In genomic region chr16:72876221-72876620, GRCh38 we compare ENCODE assay signal across 9 cellular contexts.
DNase-seq lines count a peak whose midpoint lies in the region; ATAC-seq and TF ChIP-seq lines count a peak whose summit lies in the region.
"Had no signal": no experiment of that assay in that cellular context is flagged by ENCODE, and none has a peak within 500 bp of the region (broad histone marks: within the 10 kb centered on the region; RNA-seq: fewer than 3 reads in every experiment).

No MANE protein-coding gene starts in this region.

- peak overlapping the region; percentile 17 for H3K27ac ChIP-seq in A673 (ENCODE audit: low read depth, low read length, poor library complexity, severe bottlenecking)

- no peaks in the 10 kb centered on the region for H3K9me3 ChIP-seq in A673 (ENCODE audit: low read depth, low read length, poor library complexity, severe bottlenecking)

- H3K27me3 Mint-ChIP-seq in activated CD4-positive, alpha-beta memory T cell treated with anti-CD3 and anti-CD28 coated beads for 36 hours: peaks cover 12% of the 10 kb centered on the region
- H3K27me3 Mint-ChIP-seq: naive B cell had no signal

- H3K4me1 ChIP-seq in A673 (ENCODE audit: insufficient read depth, low read length, poor library complexity, severe bottlenecking): peaks cover 50% of the 10 kb centered on the region

- no peak overlapping the region for H3K27ac Mint-ChIP-seq in activated CD4-positive, alpha-beta memory T cell treated with anti-CD3 and anti-CD28 coated beads for 36 hours

- H3K36me3 ChIP-seq in A673 (ENCODE audit: insufficient read depth, low read length, poor library complexity, severe bottlenecking): no peaks in the 10 kb centered on the region

- no peak overlapping the region for H3K4me3 Mint-ChIP-seq in activated CD4-positive, alpha-beta memory T cell treated with anti-CD3 and anti-CD28 coated beads for 36 hours
- H3K4me3 Mint-ChIP-seq: naive B cell had no signal

- H3K4me3 ChIP-seq in A673 (ENCODE audit: low read depth, low read length, poor library complexity, severe bottlenecking): no peak overlapping the region

- CTCF ChIA-PET in A673 (lab: Charles Lee): interaction anchor here (0.6 kb wide), 1 partner anchor 85 kb away, joined by 4 read pairs; no protein-coding TSS in a partner anchor
- CTCF ChIA-PET in activated CD4-positive, alpha-beta memory T cell treated with anti-CD3 and anti-CD28 coated beads for 36 hours (lab: Charles Lee): interaction anchor here (0.9 kb wide), 1 partner anchor 44 kb away, joined by 3 read pairs; no protein-coding TSS in a partner anchor

- intact Hi-C loops in A673 (cut with micrococcal nuclease; ENCODE audit: unreplicated experiment) (no loop called here), left colon (cut with DNase I, micrococcal nuclease) (no loop called here)
- intact Hi-C loops in activated CD4-positive, alpha-beta memory T cell treated with anti-CD3 and anti-CD28 coated beads for 36 hours (cut with micrococcal nuclease): no loop called here

- peak; percentile 68 for ATAC-seq in GM21360 (IDR thresholded peaks at IDR 0.05; ENCODE audit: unreplicated experiment)
- no peak for ATAC-seq in left colon
- ATAC-seq in GM19467 (IDR thresholded peaks at IDR 0.05; ENCODE audit: unreplicated experiment): no peak
- no peak for ATAC-seq in GM18858 (IDR thresholded peaks at IDR 0.05; ENCODE audit: unreplicated experiment)
- ATAC-seq in GM19328 (IDR thresholded peaks at IDR 0.05; ENCODE audit: unreplicated experiment): no peak

- H3K27me3 ChIP-seq in A673 (replicated peaks; ENCODE audit: insufficient read depth, low read depth, low read length, poor library complexity): no peaks in the 10 kb centered on the region

- no peak for TF ChIP-seq CTCF in A673 (conservative IDR thresholded peaks at IDR 0.05; ENCODE audit: low read depth, low read length)

- no peak for DNase-seq in A673 (ENCODE audit: low spot score)
- peak; percentile 20 for DNase-seq in activated CD4-positive, alpha-beta memory T cell treated with anti-CD3 and anti-CD28 coated beads for 36 hours
- peak; percentile 26 to 49 for DNase-seq in left colon
- no peak for DNase-seq in NCI-H1048 (lab: John Stamatoyannopoulos, UW)
- DNase-seq: naive B cell had no signal

- no peaks in the 10 kb centered on the region for H3K36me3 Mint-ChIP-seq in activated CD4-positive, alpha-beta memory T cell treated with anti-CD3 and anti-CD28 coated beads for 36 hours

- no peaks in the 10 kb centered on the region for H3K4me1 Mint-ChIP-seq in activated CD4-positive, alpha-beta memory T cell treated with anti-CD3 and anti-CD28 coated beads for 36 hours (ENCODE audit: low read depth)

- no peaks in the 10 kb centered on the region for H3K9me3 Mint-ChIP-seq in activated CD4-positive, alpha-beta memory T cell treated with anti-CD3 and anti-CD28 coated beads for 36 hours
- H3K9me3 Mint-ChIP-seq: naive B cell had no signal

- POLR2A ChIA-PET in A673 (lab: Charles Lee; ENCODE audit: low non-redundant PET): no interaction called here
- POLR2A ChIA-PET in activated CD4-positive, alpha-beta memory T cell treated with anti-CD3 and anti-CD28 coated beads for 36 hours (lab: Charles Lee): no interaction called here

- no TSS peak for BruUV-seq in A673 (replicated peaks; lab: Mats Ljungman, UMichigan)

Comparison
In these comparisons a context has a peak if more than half of its experiments do, and no peak if none do; other contexts are left out.
1. DNase-seq: peak in activated CD4-positive, alpha-beta memory T cell treated with anti-CD3 and anti-CD28 coated beads for 36 hours (single experiment) and left colon (2 of 2); none in A673 (single experiment) and NCI-H1048 (single experiment).